ENCODE assay signal across 2 cellular contexts in genomic region chr22:30077279-30077678, GRCh38.
TF ChIP-seq lines count a peak whose summit lies in the region.

No MANE protein-coding gene starts in this region.

TF ChIP-seq in HEK293, 187 proteins besides CTCF, POLR2A, EP300 and RAD21 (continued from another document):
- peak; percentile 43 for TF ChIP-seq PRDM6 (tag by site-specific recombination; IDR thresholded peaks at IDR 0.05)
TF ChIP-seq in HEK293: peak in this region for 1.

TF ChIP-seq in HepG2, 621 proteins besides CTCF, POLR2A, EP300 and RAD21 (continued from another document):
- TF ChIP-seq ZBED4 (CRISPR knock-in tag; IDR thresholded peaks at IDR 0.05; ENCODE audit: borderline replicate concordance) (no peak), FOXP4 (CRISPR knock-in tag; IDR thresholded peaks at IDR 0.05) (no peak), ZNF639 (CRISPR knock-in tag; conservative IDR thresholded peaks at IDR 0.05) (no peak), SOX6 (IDR thresholded peaks at IDR 0.05) (no peak), SOX6 (CRISPR knock-in tag; IDR thresholded peaks at IDR 0.05) (peak; percentile 37; the same call in 1 of the 2 replicates)
